ENCODE assay signal across 17 cellular contexts in genomic region chr6:140915001-140915950, GRCh38.
DNase-seq lines count a peak whose midpoint lies in the region; ATAC-seq and TF ChIP-seq lines count a peak whose summit lies in the region.
"Had no signal": no experiment of that assay in that cellular context is flagged by ENCODE, and none has a peak within 500 bp of the region (broad histone marks: within the 10 kb centered on the region; RNA-seq: fewer than 3 reads in every experiment).

No MANE protein-coding gene starts in this region.

- no peaks in the 10 kb centered on the region for H3K4me1 Mint-ChIP-seq in endodermal cell

- H3K9me3 Mint-ChIP-seq in endodermal cell = no peaks in the 10 kb centered on the region
- H3K9me3 Mint-ChIP-seq: activated CD8-positive, alpha-beta T cell treated with anti-CD3 and anti-CD28 coated beads for 36 hours; activated T-helper 2 cell treated with anti-CD3 and anti-CD28 coated beads, Interferon-gamma antibody, Interleukin-2, Interleukin-4, amounts not matched to agents 10 μg/mL and 5 μg/mL and 100 μg/mL, durations not matched to agents 14 hours and 24 hours and 36 hours had no signal

- H3K4me3 ChIP-seq in endodermal cell (ENCODE audit: low read length) = no peak overlapping the region
- H3K4me3 ChIP-seq: prostate gland had no signal

- TF ChIP-seq CTCF in endodermal cell (conservative IDR thresholded peaks at IDR 0.05) = peak; percentile 13

- no peak overlapping the region for H3K9ac ChIP-seq in endodermal cell (ENCODE audit: extremely low read depth, low read length, poor library complexity, severe bottlenecking)

- no peaks in the 10 kb centered on the region for H3K36me3 ChIP-seq in endodermal cell (ENCODE audit: control insufficient read depth, insufficient read depth, low read length)
- H3K36me3 ChIP-seq: prostate gland had no signal

- H3K27ac Mint-ChIP-seq in endodermal cell = no peak overlapping the region
- H3K27ac Mint-ChIP-seq: activated CD8-positive, alpha-beta T cell treated with anti-CD3 and anti-CD28 coated beads for 36 hours; activated T-helper 2 cell treated with anti-CD3 and anti-CD28 coated beads, Interferon-gamma antibody, Interleukin-2, Interleukin-4, amounts not matched to agents 10 μg/mL and 5 μg/mL and 100 μg/mL, durations not matched to agents 14 hours and 24 hours and 36 hours had no signal

- H3K27me3 Mint-ChIP-seq in endodermal cell (ENCODE audit: insufficient read depth) = no peaks in the 10 kb centered on the region
- H3K27me3 Mint-ChIP-seq: activated CD8-positive, alpha-beta T cell treated with anti-CD3 and anti-CD28 coated beads for 36 hours had no signal

- peak; percentile 73 for ATAC-seq in left ventricle myocardium superior
- ATAC-seq in Right ventricle myocardium inferior = no peak
- ATAC-seq: activated CD8-positive, alpha-beta T cell treated with anti-CD3 and anti-CD28 coated beads for 36 hours had no signal

- no peak overlapping the region for H3K27ac ChIP-seq in endodermal cell (ENCODE audit: low read depth, low read length)
- H3K27ac ChIP-seq: prostate gland, RWPE1 had no signal

- DNase-seq in left ventricle myocardium superior (no peak), Right ventricle myocardium inferior (ENCODE audit: missing footprints) (no peak), NCI-H2171 (lab: John Stamatoyannopoulos, UW) (peak; percentile 19), endodermal cell (no peak), RKO (ENCODE audit: low spot score) (no peak), 8988T (no peak), HT-29 (ENCODE audit: low spot score) (no peak), amniotic stem cell (lab: John Stamatoyannopoulos, UW) (no peak)
- DNase-seq: activated CD8-positive, alpha-beta T cell treated with anti-CD3 and anti-CD28 coated beads for 36 hours; effector CD4-positive, alpha-beta T cell; kidney glomerular epithelial cell; stimulated activated CD8-positive, alpha-beta memory T cell treated with anti-CD3 and anti-CD28 coated beads, Interleukin-4, amount 100 ng/mL, for 48 hours; T1000; trophoblast cell had no signal

- H3K36me3 Mint-ChIP-seq in endodermal cell (ENCODE audit: low read depth) = no peaks in the 10 kb centered on the region

- no peaks in the 10 kb centered on the region for H3K27me3 ChIP-seq in endodermal cell (ENCODE audit: control insufficient read depth, insufficient read depth, low read length, poor library complexity, severe bottlenecking)

- intact Hi-C loops in left ventricle myocardium superior (cut with micrococcal nuclease) = no loop called here
- intact Hi-C loops in Right ventricle myocardium inferior (cut with DNase I) = loop anchor here (5.0 kb wide), 1 partner anchor 1543 kb away; the partner anchor contains the start of gene CITED2

- no peaks in the 10 kb centered on the region for H3K4me1 ChIP-seq in endodermal cell (ENCODE audit: control insufficient read depth, insufficient read depth, low read length)
- H3K4me1 ChIP-seq: prostate gland had no signal

- peaks cover 8% of the 10 kb centered on the region for H3K9me3 ChIP-seq in endodermal cell (ENCODE audit: control insufficient read depth, low read length)
- H3K9me3 ChIP-seq: prostate gland had no signal

- no peak overlapping the region for H3K4me3 Mint-ChIP-seq in endodermal cell
- H3K4me3 Mint-ChIP-seq: activated CD8-positive, alpha-beta T cell treated with anti-CD3 and anti-CD28 coated beads for 36 hours had no signal

- 91% methylated on average over 4 of the region's 4 CpGs; no CpG with 5 or more reads in 1 of the 2 experiments for WGBS in endodermal cell (ENCODE audit: insufficient coverage in 1 of 2, insufficient read length in 1 of 2), 2 experiments
